ENCODE assay signal across 14 cellular contexts in genomic region chr9:128049788-128050187, GRCh38.
"Had no signal": no experiment of that assay in that cellular context is flagged by ENCODE, and none has a peak within 500 bp of the region (broad histone marks: within the 10 kb centered on the region; RNA-seq: fewer than 3 reads in every experiment).

No MANE protein-coding gene starts in this region.

- H3K27me3 ChIP-seq: cardiac muscle cell, esophagus squamous epithelium, foreskin keratinocyte, heart left ventricle, ovary, stomach had no signal

- H3K9me3 ChIP-seq: esophagus squamous epithelium, heart left ventricle, ovary, stomach had no signal

- H3K36me3 ChIP-seq: cardiac muscle cell, esophagus squamous epithelium, heart left ventricle, ovary, stomach had no signal

- H3K27ac ChIP-seq: cardiac muscle cell, foreskin keratinocyte, skin epidermis, stomach had no signal

- H3K4me3 ChIP-seq: cardiac muscle cell, esophagus squamous epithelium, heart left ventricle, ovary, skin epidermis, stomach had no signal

- ATAC-seq: activated CD8-positive, alpha-beta T cell treated with anti-CD3 and anti-CD28 coated beads, Interleukin-2, amount 10 ng/mL, durations not matched to agents 7 days and 5 days; foreskin keratinocyte; heart left ventricle; WTC11 had no signal

- DNase-seq: activated CD4-positive, alpha-beta T cell treated with anti-CD3 and anti-CD28 coated beads for 48 hours; activated CD8-positive, alpha-beta memory T cell treated with anti-CD3 and anti-CD28 coated beads, Interleukin-2, amount 50 U/mL, for 48 hours; activated CD8-positive, alpha-beta T cell treated with anti-CD3 and anti-CD28 coated beads, Interleukin-2, amount 10 ng/mL, durations not matched to agents 7 days and 5 days; activated naive CD4-positive, alpha-beta T cell treated with Interleukin-2 at 50 U/mL for 16 hours; esophagus squamous epithelium; foreskin keratinocyte; heart left ventricle; islet precursor cell; ovary; stimulated activated CD4-positive, alpha-beta T cell treated with anti-CD3 and anti-CD28 coated beads, Interleukin-4, amount 100 ng/mL, for 4 hours; stomach had no signal
